19 cellular contexts compared by ENCODE assay signal in genomic region chr2:15038373-15039364, GRCh38.
A peak's percentile ranks its signal among the peaks of the same experiment; 100 is the strongest.
DNase-seq lines count a peak whose midpoint lies in the region; ATAC-seq and TF ChIP-seq lines count a peak whose summit lies in the region.
"Had no signal": no experiment of that assay in that cellular context is flagged by ENCODE, and none has a peak within 500 bp of the region (broad histone marks: within the 10 kb centered on the region; RNA-seq: fewer than 3 reads in every experiment).

No MANE protein-coding gene starts in this region.

- H2AFZ ChIP-seq in Loucy (ENCODE audit: low read length): 0 out of 2 replicates have a peak overlapping the region, but pooled peaks have one; percentile 11
- H2AFZ ChIP-seq: PC-9 had no signal

- H3K27me3 Mint-ChIP-seq in activated T-cell treated with anti-CD3 and anti-CD28 coated beads, Interleukin-2, amount 50 U/mL, for 24 hours: peaks cover 19% of the 10 kb centered on the region
- peaks cover 3% of the 10 kb centered on the region for H3K27me3 Mint-ChIP-seq in activated T-cell treated with anti-CD3 and anti-CD28 coated beads, Interleukin-2, amount 50 U/mL, for 4 hours (ENCODE audit: low read depth)
- H3K27me3 Mint-ChIP-seq in nephron progenitor cell (ENCODE audit: low read depth, poor library complexity) (peaks cover 7% of the 10 kb centered on the region), type B pancreatic cell (peaks cover 19% of the 10 kb centered on the region)

- no peak overlapping the region for H3K27ac ChIP-seq in uterus
- H3K27ac ChIP-seq: HL-60, PC-9, thoracic aorta had no signal

- TF ChIP-seq CTCF in Loucy (conservative IDR thresholded peaks at IDR 0.05; ENCODE audit: low read length) (no peak), nephron progenitor cell (IDR thresholded peaks at IDR 0.05) (no peak), type B pancreatic cell (conservative IDR thresholded peaks at IDR 0.05) (no peak), uterus (IDR thresholded peaks at IDR 0.05) (no peak)

- no peaks in the 10 kb centered on the region for H3K79me2 ChIP-seq in Loucy (ENCODE audit: insufficient read depth, low read length)

- no peaks in the 10 kb centered on the region for H3K9me2 ChIP-seq in Loucy (replicated peaks; ENCODE audit: low read depth, low read length)

- H3K27ac Mint-ChIP-seq in activated T-cell treated with anti-CD3 and anti-CD28 coated beads, Interleukin-2, amount 50 U/mL, for 24 hours: peak overlapping the region; percentile 23
- H3K27ac Mint-ChIP-seq in nephron progenitor cell: peak overlapping the region; percentile 76
- H3K27ac Mint-ChIP-seq in type B pancreatic cell: no peak overlapping the region
- H3K27ac Mint-ChIP-seq: activated B cell treated with CpG ODN at 0.5 μM for 24 hours had no signal

- no peaks in the 10 kb centered on the region for H3K36me3 ChIP-seq in Loucy (ENCODE audit: insufficient read depth, low read length)
- H3K36me3 ChIP-seq in uterus: no peaks in the 10 kb centered on the region
- H3K36me3 ChIP-seq: thoracic aorta had no signal

- peaks cover 30% of the 10 kb centered on the region for H3K4me1 ChIP-seq in Loucy (ENCODE audit: insufficient read depth, low read length, poor library complexity, severe bottlenecking)
- no peaks in the 10 kb centered on the region for H3K4me1 ChIP-seq in uterus

- peaks cover 6% of the 10 kb centered on the region; the same call in 1 of the 2 replicates for H3F3A ChIP-seq in Loucy (ENCODE audit: low read depth)

- no peak overlapping the region for H3K9ac ChIP-seq in Loucy (ENCODE audit: low read depth, low read length, poor library complexity, severe bottlenecking)

- H3K27me3 ChIP-seq in Loucy (ENCODE audit: insufficient read depth, low read length, poor library complexity, severe bottlenecking) (no peaks in the 10 kb centered on the region), uterus (no peaks in the 10 kb centered on the region)

- H3K4me2 ChIP-seq in Loucy (ENCODE audit: low read depth, low read length, poor library complexity, severe bottlenecking): peak overlapping the region; percentile 15
- H3K4me2 ChIP-seq: PC-9 had no signal

- no peaks in the 10 kb centered on the region for H3K36me3 Mint-ChIP-seq in activated T-cell treated with anti-CD3 and anti-CD28 coated beads, Interleukin-2, amount 50 U/mL, for 24 hours (ENCODE audit: low read depth)
- H3K36me3 Mint-ChIP-seq in activated T-cell treated with anti-CD3 and anti-CD28 coated beads, Interleukin-2, amount 50 U/mL, for 4 hours (ENCODE audit: insufficient read depth): no peaks in the 10 kb centered on the region
- H3K36me3 Mint-ChIP-seq in nephron progenitor cell (ENCODE audit: low read depth): no peaks in the 10 kb centered on the region
- H3K36me3 Mint-ChIP-seq in type B pancreatic cell: no peaks in the 10 kb centered on the region

- H3K4me3 ChIP-seq in Loucy (ENCODE audit: low read length, poor library complexity, severe bottlenecking): no peak overlapping the region
- no peak overlapping the region for H3K4me3 ChIP-seq in uterus
- H3K4me3 ChIP-seq: PC-9, thoracic aorta had no signal

- no peak for DNase-seq in activated T-cell treated with anti-CD3 and anti-CD28 coated beads, Interleukin-2, amount 50 U/mL, for 24 hours
- DNase-seq in activated T-cell treated with anti-CD3 and anti-CD28 coated beads, Interleukin-2, amount 50 U/mL, for 1 hour: no peak
- DNase-seq in activated T-cell treated with anti-CD3 and anti-CD28 coated beads, Interleukin-2, amount 50 U/mL, for 4 hours: no peak
- DNase-seq in nephron progenitor cell (no peak), type B pancreatic cell (ENCODE audit: extremely low spot score, unreplicated experiment) (no peak), uterus (no peak), Right ventricle myocardium superior (no peak)
- DNase-seq: activated B cell treated with CpG ODN at 0.5 μM for 24 hours; activated CD8-positive, alpha-beta memory T cell treated with anti-CD3 and anti-CD28 coated beads, Interleukin-2, amount 50 U/mL, for 48 hours; central memory CD4-positive, alpha-beta T cell; hippocampal formation; kidney glomerular epithelial cell; midbrain; NCI-H1436 treated with DMSO at 0.1 percent for 48 hours; NCI-H446 treated with DMSO at 0.1 percent for 48 hours; PC-9 had no signal

- no peak overlapping the region for H3K4me3 Mint-ChIP-seq in activated T-cell treated with anti-CD3 and anti-CD28 coated beads, Interleukin-2, amount 50 U/mL, for 24 hours
- no peak overlapping the region for H3K4me3 Mint-ChIP-seq in activated T-cell treated with anti-CD3 and anti-CD28 coated beads, Interleukin-2, amount 50 U/mL, for 4 hours
- H3K4me3 Mint-ChIP-seq in nephron progenitor cell (no peak overlapping the region), type B pancreatic cell (no peak overlapping the region)
- H3K4me3 Mint-ChIP-seq: activated B cell treated with CpG ODN at 0.5 μM for 24 hours had no signal

- ATAC-seq in activated T-cell treated with anti-CD3 and anti-CD28 coated beads, Interleukin-2, amount 50 U/mL, for 4 hours: peak; percentile 56 to 61
- no peak for ATAC-seq in Right ventricle myocardium superior (ENCODE audit: poor library complexity)

- no peaks in the 10 kb centered on the region for H3K9me3 Mint-ChIP-seq in activated T-cell treated with anti-CD3 and anti-CD28 coated beads, Interleukin-2, amount 50 U/mL, for 24 hours
- peaks cover 6% of the 10 kb centered on the region for H3K9me3 Mint-ChIP-seq in activated T-cell treated with anti-CD3 and anti-CD28 coated beads, Interleukin-2, amount 50 U/mL, for 4 hours
- H3K9me3 Mint-ChIP-seq in nephron progenitor cell (no peaks in the 10 kb centered on the region), type B pancreatic cell (no peaks in the 10 kb centered on the region)
- H3K9me3 Mint-ChIP-seq: activated B cell treated with CpG ODN at 0.5 μM for 24 hours had no signal

- TF ChIP-seq POLR2A in uterus (IDR thresholded peaks at IDR 0.05): no peak

- peaks cover 17% of the 10 kb centered on the region for H3K4me1 Mint-ChIP-seq in activated T-cell treated with anti-CD3 and anti-CD28 coated beads, Interleukin-2, amount 50 U/mL, for 24 hours (ENCODE audit: low read depth)
- H3K4me1 Mint-ChIP-seq in activated T-cell treated with anti-CD3 and anti-CD28 coated beads, Interleukin-2, amount 50 U/mL, for 4 hours (ENCODE audit: low read depth): peaks cover 4% of the 10 kb centered on the region
- H3K4me1 Mint-ChIP-seq in nephron progenitor cell: peaks cover 53% of the 10 kb centered on the region
- peaks cover 24% of the 10 kb centered on the region for H3K4me1 Mint-ChIP-seq in type B pancreatic cell (ENCODE audit: unreplicated experiment)
- H3K4me1 Mint-ChIP-seq: activated B cell treated with CpG ODN at 0.5 μM for 24 hours had no signal

- no peaks in the 10 kb centered on the region for H4K20me1 ChIP-seq in Loucy (ENCODE audit: insufficient read depth, low read length, poor library complexity, severe bottlenecking)

- intact Hi-C loops in uterus (cut with DNase I; ENCODE audit: low total_unique reads) (no loop called here), Right ventricle myocardium superior (cut with DNase I) (no loop called here)

- H3K9me3 ChIP-seq in Loucy (ENCODE audit: insufficient read depth, low read depth, low read length) (no peaks in the 10 kb centered on the region), uterus (no peaks in the 10 kb centered on the region)
- H3K9me3 ChIP-seq: thoracic aorta had no signal
